Comparison of ENCODE assay signal across 8 cellular contexts in the genomic region with DNA sequence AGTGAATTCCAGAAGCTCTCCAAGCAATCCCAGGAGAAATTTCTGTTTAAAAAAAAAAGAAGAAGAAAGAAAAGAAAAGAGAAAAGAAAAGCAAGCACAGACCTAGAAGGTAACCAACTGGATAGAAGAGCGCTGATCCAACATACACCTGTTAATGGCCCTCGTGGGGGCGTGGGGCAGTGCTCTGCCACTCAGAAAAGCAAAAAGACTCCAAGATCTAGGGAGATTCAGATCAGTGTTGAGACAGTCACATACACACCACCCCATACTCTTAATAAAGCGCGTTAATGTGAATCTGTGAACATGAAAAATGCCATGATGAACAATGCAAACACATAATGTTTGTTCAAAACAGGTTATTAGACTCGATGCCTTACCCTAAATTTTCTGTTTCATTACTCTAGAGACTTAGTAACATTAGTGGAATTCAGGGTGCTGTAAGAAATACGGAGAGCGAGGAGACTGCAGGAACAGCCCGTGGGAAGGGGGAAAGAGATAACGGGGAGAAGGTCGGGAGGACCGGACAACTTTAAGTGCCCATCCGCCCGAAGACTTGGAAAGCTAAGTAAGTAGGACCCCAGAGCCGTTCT. TPM values are rescaled to one million over a fixed set of nuclear protein-coding genes. Genes with fewer than 3 reads are reported as not detected.
DNase-seq lines count a peak whose midpoint lies in the region; ATAC-seq and TF ChIP-seq lines count a peak whose summit lies in the region.

No MANE protein-coding gene starts in this region.

- H2AK5ac ChIP-seq in mesenchymal stem cell (ENCODE audit: low read length, severe bottlenecking) = no peak overlapping the region

- H3K79me1 ChIP-seq in mesenchymal stem cell (replicated peaks; ENCODE audit: low read length, poor library complexity, severe bottlenecking) = peaks cover 17% of the 10 kb centered on the region

- H4K8ac ChIP-seq in mesenchymal stem cell (ENCODE audit: low read length) = peak overlapping the region; percentile 66

- peak overlapping the region; percentile 78 for H3K4me2 ChIP-seq in mammary epithelial cell (ENCODE audit: insufficient read depth, low read depth, low read length)
- peak overlapping the region; percentile 82 for H3K4me2 ChIP-seq in mesenchymal stem cell (ENCODE audit: low read length, poor library complexity, severe bottlenecking)

- H3K14ac ChIP-seq in mesenchymal stem cell (ENCODE audit: low read length in 2 of 2) = no peak overlapping the region

- intact Hi-C loops in A673 (cut with micrococcal nuclease; ENCODE audit: unreplicated experiment) (no loop called here), mammary epithelial cell (cut with micrococcal nuclease) (loop anchor here (2.0 to 10.0 kb wide), 6 partner anchors 120 to 922 kb away; a partner anchor contains a TSS)

- H3K4me1 ChIP-seq in A673 (ENCODE audit: insufficient read depth, low read length, poor library complexity, severe bottlenecking) (peaks cover 15% of the 10 kb centered on the region), mammary epithelial cell (ENCODE audit: insufficient read depth, low read length) (peaks cover 50% of the 10 kb centered on the region), mesenchymal stem cell (ENCODE audit: control insufficient read depth, insufficient read depth, low read depth, low read length) (peaks cover 2% of the 10 kb centered on the region)

- H3K27ac ChIP-seq in A673 (ENCODE audit: low read depth, low read length, poor library complexity, severe bottlenecking) (peak overlapping the region; percentile 96), mammary epithelial cell (ENCODE audit: insufficient read depth, low read depth, low read length) (peak overlapping the region; percentile 98), mesenchymal stem cell (ENCODE audit: low read length, poor library complexity, severe bottlenecking) (peak overlapping the region; percentile 57)

- TF ChIP-seq CTCF in A673 (conservative IDR thresholded peaks at IDR 0.05; ENCODE audit: low read depth, low read length) = no peak
- TF ChIP-seq CTCF in mammary epithelial cell (conservative IDR thresholded peaks at IDR 0.05 in 1 of 2, IDR thresholded peaks at IDR 0.05 in 1 of 2; ENCODE audit: extremely low read depth in 1 of 2, insufficient read depth in 1 of 2, low read depth in 1 of 2, low read length in 2 of 2) = no peak

- no peak overlapping the region for H2BK5ac ChIP-seq in mesenchymal stem cell (ENCODE audit: low read depth, low read length, poor library complexity, severe bottlenecking)

- TSS peak; percentile 76 for BruUV-seq in A673 (replicated peaks; lab: Mats Ljungman, UMichigan)
- BruUV-seq in mammary epithelial cell (replicated peaks; lab: Mats Ljungman, UMichigan) = TSS peak; percentile 70

- H3K18ac ChIP-seq in mesenchymal stem cell (ENCODE audit: low read depth in 1 of 2, low read length in 2 of 2) = peak overlapping the region; percentile 5 to 18

- H2BK15ac ChIP-seq in mesenchymal stem cell (ENCODE audit: low read depth, poor library complexity, severe bottlenecking) = no peak overlapping the region

- H4K91ac ChIP-seq in mesenchymal stem cell (ENCODE audit: low read length) = no peak overlapping the region

- H3K9ac ChIP-seq in mammary epithelial cell (ENCODE audit: insufficient read depth, low read length) (peak overlapping the region; percentile 96), mesenchymal stem cell (ENCODE audit: low read length) (peak overlapping the region; percentile 98)

- in situ Hi-C loops in mammary epithelial cell (cut with MboI; ENCODE audit: low sequenced_read_pairs in 2 of 2) = loop anchor here in 1 of 2 donors (25.0 kb wide), 1 partner anchor 255 kb away; a partner anchor contains a TSS

- DNase-seq in A673 (ENCODE audit: low spot score) (no peak), mammary epithelial cell (no peak), mesenchymal stem cell (no peak), SHP77 (lab: John Stamatoyannopoulos, UW) (no peak), epidermal melanocyte (ENCODE audit: insufficient read length, low spot score) (no peak), SKM-1 treated with dmso at 0.1 percent for 144 hours (lab: John Stamatoyannopoulos, UW; ENCODE audit: unreplicated experiment) (no peak)
- no peak for DNase-seq in activated CD8-positive, alpha-beta memory T cell treated with anti-CD3 and anti-CD28 coated beads, Interleukin-2, amount 50 U/mL, for 4 hours

- H3K4me3 ChIP-seq in A673 (ENCODE audit: low read depth, low read length, poor library complexity, severe bottlenecking) = peak overlapping the region; percentile 72
- peak overlapping the region; percentile 74 to 98 (median 87) for H3K4me3 ChIP-seq in mammary epithelial cell (replicated peaks in 1 of 3; ENCODE audit: insufficient read depth in 1 of 3, low read depth in 2 of 3, low read length in 3 of 3)
- H3K4me3 ChIP-seq in mesenchymal stem cell (ENCODE audit: insufficient read depth in 1 of 2, low read depth in 1 of 2, low read length in 2 of 2) = peak overlapping the region; percentile 73 to 98

- no peak overlapping the region for H3K4ac ChIP-seq in mesenchymal stem cell (ENCODE audit: low read depth in 1 of 2, low read length in 2 of 2)

- peaks cover 75% of the 10 kb centered on the region for H3K79me2 ChIP-seq in mammary epithelial cell (ENCODE audit: insufficient read depth, low read length)

- CTCF ChIA-PET in A673 (lab: Charles Lee) = interaction anchor here (1.4 kb wide), 1 partner anchor 764 kb away, joined by 5 read pairs; no protein-coding TSS in a partner anchor
- CTCF ChIA-PET in mammary epithelial cell (lab: Charles Lee; ENCODE audit: low non-redundant PET) = no interaction called here

- H3K9me3 ChIP-seq in A673 (ENCODE audit: low read depth, low read length, poor library complexity, severe bottlenecking) (no peaks in the 10 kb centered on the region), mammary epithelial cell (replicated peaks; ENCODE audit: insufficient read depth, low read length) (no peaks in the 10 kb centered on the region), mesenchymal stem cell (ENCODE audit: control insufficient read depth, low read length) (no peaks in the 10 kb centered on the region)

- no peaks in the 10 kb centered on the region for H3K27me3 ChIP-seq in A673 (replicated peaks; ENCODE audit: insufficient read depth, low read depth, low read length, poor library complexity)
- H3K27me3 ChIP-seq in mammary epithelial cell (ENCODE audit: insufficient read depth, low read length) = no peaks in the 10 kb centered on the region
- no peaks in the 10 kb centered on the region for H3K27me3 ChIP-seq in mesenchymal stem cell (ENCODE audit: control insufficient read depth in 1 of 2, insufficient read depth in 1 of 2, low read length in 2 of 2)

- peak overlapping the region; percentile 78 for H2AFZ ChIP-seq in mammary epithelial cell (ENCODE audit: low read depth, low read length)
- peak overlapping the region; percentile 15 for H2AFZ ChIP-seq in mesenchymal stem cell (ENCODE audit: low read depth, low read length)

- H2BK120ac ChIP-seq in mesenchymal stem cell (ENCODE audit: low read depth, low read length) = no peak overlapping the region

- 2% methylated on average over 13 of the region's 15 CpGs for WGBS in mammary epithelial cell (ENCODE audit: low coverage, missing lambda C conversion rate)
- 24% methylated on average over 14 of the region's 15 CpGs for WGBS in mesenchymal stem cell

- dilution Hi-C loops in mammary epithelial cell (cut with HindIII; ENCODE audit: low sequenced_read_pairs) = no loop called here

- POLR2A ChIA-PET in A673 (lab: Charles Lee; ENCODE audit: low non-redundant PET) = no interaction called here

- peak; percentile 3 for ATAC-seq in HG03378 (IDR thresholded peaks at IDR 0.05; ENCODE audit: unreplicated experiment)

- no peak overlapping the region for H3K23ac ChIP-seq in mesenchymal stem cell (ENCODE audit: low read length in 2 of 2)

- peak overlapping the region; percentile 6 to 21 for H2BK12ac ChIP-seq in mesenchymal stem cell (ENCODE audit: low read length in 2 of 2)

- H3K36me3 ChIP-seq in A673 (ENCODE audit: insufficient read depth, low read length, poor library complexity, severe bottlenecking) = peaks cover 18% of the 10 kb centered on the region
- H3K36me3 ChIP-seq in mammary epithelial cell (ENCODE audit: insufficient read depth, low read length) = peaks cover 6% of the 10 kb centered on the region
- peaks cover 0 to 25% of the 10 kb centered on the region in 2 experiments for H3K36me3 ChIP-seq in mesenchymal stem cell (ENCODE audit: control insufficient read depth in 1 of 2, insufficient read depth in 2 of 2, low read depth in 1 of 2, low read length in 2 of 2)

- H4K20me1 ChIP-seq in mammary epithelial cell (ENCODE audit: insufficient read depth, low read length) = no peaks in the 10 kb centered on the region

RNA-seq across cellular contexts. Expression of a gene that starts 0.4 kb away (rescaled TPM):
- total RNA-seq in A673 (2021) (26.4 and 34.2 TPM in 2 replicates), mammary epithelial cell (10 to 100 TPM; 26.5 to 35.6 TPM)
- polyA plus RNA-seq in mammary epithelial cell = 20.8 TPM
- polyA minus RNA-seq in mammary epithelial cell = 18.2 TPM
- 65.9 TPM for polyA plus RNA-seq in mesenchymal stem cell (2013, experiment 1 of 2)
- polyA plus RNA-seq in mesenchymal stem cell (2013, experiment 2 of 2) = 65.5 TPM

RNA-seq across cellular contexts. Expression of a gene that starts 0.8 kb away (rescaled TPM):
- 20.3 and 22.5 TPM in 2 replicates for total RNA-seq in A673 (2021)
- 10 to 100 TPM; 36.5 to 48.3 TPM for total RNA-seq in mammary epithelial cell
- 18.2 TPM for polyA plus RNA-seq in mammary epithelial cell
- 14.2 TPM for polyA minus RNA-seq in mammary epithelial cell
- polyA plus RNA-seq in mesenchymal stem cell (2013, experiment 1 of 2) = 19.7 TPM
- polyA plus RNA-seq in mesenchymal stem cell (2013, experiment 2 of 2) = 19.7 TPM
